In genomic region chr6:26054937-26055669, GRCh38 we compare ENCODE assay signal across 1 cellular context.
TF ChIP-seq lines count a peak whose summit lies in the region.

No MANE protein-coding gene starts in this region.

TF ChIP-seq in K562, 482 proteins besides CTCF, POLR2A, EP300 and RAD21 (continued from another document and continues in another):
- TF ChIP-seq, protein P1, sequence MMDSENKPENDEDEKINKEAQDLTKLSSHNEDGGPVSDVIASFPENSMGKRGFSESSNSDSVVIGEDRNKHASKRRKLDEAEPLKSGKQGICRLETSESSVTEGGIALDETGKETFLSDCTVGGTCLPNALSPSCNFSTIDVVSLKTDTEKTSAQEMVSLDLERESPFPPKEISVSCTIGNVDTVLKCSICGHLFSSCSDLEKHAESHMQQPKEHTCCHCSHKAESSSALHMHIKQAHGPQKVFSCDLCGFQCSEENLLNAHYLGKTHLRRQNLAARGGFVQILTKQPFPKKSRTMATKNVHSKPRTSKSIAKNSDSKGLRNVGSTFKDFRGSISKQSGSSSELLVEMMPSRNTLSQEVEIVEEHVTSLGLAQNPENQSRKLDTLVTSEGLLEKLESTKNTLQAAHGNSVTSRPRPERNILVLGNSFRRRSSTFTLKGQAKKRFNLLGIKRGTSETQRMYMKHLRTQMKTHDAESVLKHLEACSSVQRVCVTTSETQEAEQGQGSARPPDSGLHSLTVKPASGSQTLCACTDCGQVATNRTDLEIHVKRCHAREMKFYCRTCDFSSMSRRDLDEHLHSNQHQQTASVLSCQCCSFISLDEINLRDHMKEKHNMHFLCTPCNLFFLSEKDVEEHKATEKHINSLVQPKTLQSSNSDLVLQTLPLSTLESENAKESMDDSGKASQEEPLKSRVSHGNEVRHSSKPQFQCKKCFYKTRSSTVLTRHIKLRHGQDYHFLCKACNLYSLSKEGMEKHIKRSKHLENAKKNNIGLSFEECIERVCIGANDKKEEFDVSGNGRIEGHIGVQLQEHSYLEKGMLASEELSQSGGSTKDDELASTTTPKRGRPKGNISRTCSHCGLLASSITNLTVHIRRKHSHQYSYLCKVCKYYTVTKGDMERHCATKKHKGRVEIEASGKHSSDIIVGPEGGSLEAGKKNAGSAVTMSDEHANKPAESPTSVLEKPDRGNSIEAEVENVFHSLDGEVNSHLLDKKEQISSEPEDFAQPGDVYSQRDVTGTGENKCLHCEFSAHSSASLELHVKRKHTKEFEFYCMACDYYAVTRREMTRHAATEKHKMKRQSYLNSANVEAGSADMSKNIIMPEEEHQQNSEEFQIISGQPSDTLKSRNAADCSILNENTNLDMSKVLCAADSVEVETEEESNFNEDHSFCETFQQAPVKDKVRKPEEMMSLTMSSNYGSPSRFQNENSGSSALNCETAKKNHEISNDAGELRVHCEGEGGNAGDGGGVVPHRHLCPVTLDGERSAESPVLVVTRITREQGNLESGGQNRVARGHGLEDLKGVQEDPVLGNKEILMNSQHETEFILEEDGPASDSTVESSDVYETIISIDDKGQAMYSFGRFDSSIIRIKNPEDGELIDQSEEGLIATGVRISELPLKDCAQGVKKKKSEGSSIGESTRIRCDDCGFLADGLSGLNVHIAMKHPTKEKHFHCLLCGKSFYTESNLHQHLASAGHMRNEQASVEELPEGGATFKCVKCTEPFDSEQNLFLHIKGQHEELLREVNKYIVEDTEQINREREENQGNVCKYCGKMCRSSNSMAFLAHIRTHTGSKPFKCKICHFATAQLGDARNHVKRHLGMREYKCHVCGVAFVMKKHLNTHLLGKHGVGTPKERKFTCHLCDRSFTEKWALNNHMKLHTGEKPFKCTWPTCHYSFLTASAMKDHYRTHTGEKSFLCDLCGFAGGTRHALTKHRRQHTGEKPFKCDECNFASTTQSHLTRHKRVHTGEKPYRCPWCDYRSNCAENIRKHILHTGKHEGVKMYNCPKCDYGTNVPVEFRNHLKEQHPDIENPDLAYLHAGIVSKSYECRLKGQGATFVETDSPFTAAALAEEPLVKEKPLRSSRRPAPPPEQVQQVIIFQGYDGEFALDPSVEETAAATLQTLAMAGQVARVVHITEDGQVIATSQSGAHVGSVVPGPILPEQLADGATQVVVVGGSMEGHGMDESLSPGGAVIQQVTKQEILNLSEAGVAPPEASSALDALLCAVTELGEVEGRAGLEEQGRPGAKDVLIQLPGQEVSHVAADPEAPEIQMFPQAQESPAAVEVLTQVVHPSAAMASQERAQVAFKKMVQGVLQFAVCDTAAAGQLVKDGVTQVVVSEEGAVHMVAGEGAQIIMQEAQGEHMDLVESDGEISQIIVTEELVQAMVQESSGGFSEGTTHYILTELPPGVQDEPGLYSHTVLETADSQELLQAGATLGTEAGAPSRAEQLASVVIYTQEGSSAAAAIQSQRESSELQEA (IDR thresholded peaks at IDR 0.05; ENCODE audit: low read depth) = no peak
- TF ChIP-seq ZNF239 (CRISPR knock-in tag; IDR thresholded peaks at IDR 0.05) (no peak), SMARCB1 (IDR thresholded peaks at IDR 0.05; ENCODE audit: insufficient read length, low read depth) (no peak), USF1 (CRISPR knock-in tag; IDR thresholded peaks at IDR 0.05) (no peak), HCFC1 (IDR thresholded peaks at IDR 0.05; ENCODE audit: low read depth, low read length) (0 out of 2 replicates have a peak, but pooled peaks have one; percentile 24), TCF15 (CRISPR knock-in tag; IDR thresholded peaks at IDR 0.05) (no peak; the same call in 1 of the 2 replicates), HMG20A (CRISPR knock-in tag; conservative IDR thresholded peaks at IDR 0.05) (peak; percentile 25; the same call in 1 of the 2 replicates), HNRNPLL (IDR thresholded peaks at IDR 0.05; ENCODE audit: low read depth, low read length, poor library complexity, severe bottlenecking) (no peak), RB1 (IDR thresholded peaks at IDR 0.05; ENCODE audit: low read depth) (peak; percentile 67; the same call in 1 of the 2 replicates), EP400 (IDR thresholded peaks at IDR 0.05) (no peak; the same call in none of the 2 replicates), HDGF (IDR thresholded peaks at IDR 0.05) (no peak), MECOM (CRISPR knock-in tag; IDR thresholded peaks at IDR 0.05) (no peak; the same call in 1 of the 2 replicates), KAT2B (IDR thresholded peaks at IDR 0.05; ENCODE audit: low read depth, low read length) (no peak), TARDBP (IDR thresholded peaks at IDR 0.05) (no peak), HLTF (IDR thresholded peaks at IDR 0.05) (no peak), RBFOX2 (IDR thresholded peaks at IDR 0.05; ENCODE audit: low read depth, low read length) (no peak), KLF13 (tag; IDR thresholded peaks at IDR 0.05; ENCODE audit: borderline replicate concordance, low read depth) (no peak), PHB (CRISPR knock-in tag; IDR thresholded peaks at IDR 0.05) (peak; percentile 98), CHD2 (IDR thresholded peaks at IDR 0.05; ENCODE audit: low read depth, low read length) (peak; percentile 49; the same call in 1 of the 2 replicates), BRCA1 (IDR thresholded peaks at IDR 0.05) (no peak), BRCA1 (CRISPR knock-in tag; IDR thresholded peaks at IDR 0.05) (no peak), ZNF830 (CRISPR knock-in tag; IDR thresholded peaks at IDR 0.05) (peak; percentile 97), SMARCA5 (IDR thresholded peaks at IDR 0.05) (no peak), NFATC3 (IDR thresholded peaks at IDR 0.05) (no peak), KLF1 (tag; IDR thresholded peaks at IDR 0.05) (no peak), FOXJ2 (tag; IDR thresholded peaks at IDR 0.05) (peak; percentile 13; the same call in 1 of the 2 replicates), TFAM (CRISPR knock-in tag; conservative IDR thresholded peaks at IDR 0.05) (no peak), ZZZ3 (IDR thresholded peaks at IDR 0.05) (no peak), TAF9B (IDR thresholded peaks at IDR 0.05; ENCODE audit: partially characterized antibody) (peak; percentile 48), ZNF184 (CRISPR knock-in tag; IDR thresholded peaks at IDR 0.05) (no peak), MTF1 (CRISPR knock-in tag; IDR thresholded peaks at IDR 0.05; ENCODE audit: borderline replicate concordance) (no peak), TEAD4 (IDR thresholded peaks at IDR 0.05; ENCODE audit: low read length) (peak; percentile 68), TEAD4 (CRISPR knock-in tag; IDR thresholded peaks at IDR 0.05; ENCODE audit: borderline replicate concordance) (0 out of 2 replicates have a peak, but pooled peaks have one; percentile 27), OTX1 (CRISPR knock-in tag; IDR thresholded peaks at IDR 0.05) (peak; percentile 98), ARID2 (IDR thresholded peaks at IDR 0.05) (no peak), PBX2 (CRISPR knock-in tag; IDR thresholded peaks at IDR 0.05; ENCODE audit: low read depth) (no peak), PBX2 (tag; conservative IDR thresholded peaks at IDR 0.05; ENCODE audit: low read depth) (0 out of 2 replicates have a peak, but pooled peaks have one; percentile 31), HSF4 (CRISPR knock-in tag; IDR thresholded peaks at IDR 0.05; ENCODE audit: borderline replicate concordance) (0 out of 2 replicates have a peak, but pooled peaks have one; percentile 38), TCFL5 (CRISPR knock-in tag; conservative IDR thresholded peaks at IDR 0.05) (peak; percentile 40), ZNF561 (CRISPR knock-in tag; conservative IDR thresholded peaks at IDR 0.05) (peak; percentile 83; the same call in 1 of the 2 replicates), ZNF212 (CRISPR knock-in tag; IDR thresholded peaks at IDR 0.05) (peak; percentile 33)
- TF ChIP-seq, protein P2, sequence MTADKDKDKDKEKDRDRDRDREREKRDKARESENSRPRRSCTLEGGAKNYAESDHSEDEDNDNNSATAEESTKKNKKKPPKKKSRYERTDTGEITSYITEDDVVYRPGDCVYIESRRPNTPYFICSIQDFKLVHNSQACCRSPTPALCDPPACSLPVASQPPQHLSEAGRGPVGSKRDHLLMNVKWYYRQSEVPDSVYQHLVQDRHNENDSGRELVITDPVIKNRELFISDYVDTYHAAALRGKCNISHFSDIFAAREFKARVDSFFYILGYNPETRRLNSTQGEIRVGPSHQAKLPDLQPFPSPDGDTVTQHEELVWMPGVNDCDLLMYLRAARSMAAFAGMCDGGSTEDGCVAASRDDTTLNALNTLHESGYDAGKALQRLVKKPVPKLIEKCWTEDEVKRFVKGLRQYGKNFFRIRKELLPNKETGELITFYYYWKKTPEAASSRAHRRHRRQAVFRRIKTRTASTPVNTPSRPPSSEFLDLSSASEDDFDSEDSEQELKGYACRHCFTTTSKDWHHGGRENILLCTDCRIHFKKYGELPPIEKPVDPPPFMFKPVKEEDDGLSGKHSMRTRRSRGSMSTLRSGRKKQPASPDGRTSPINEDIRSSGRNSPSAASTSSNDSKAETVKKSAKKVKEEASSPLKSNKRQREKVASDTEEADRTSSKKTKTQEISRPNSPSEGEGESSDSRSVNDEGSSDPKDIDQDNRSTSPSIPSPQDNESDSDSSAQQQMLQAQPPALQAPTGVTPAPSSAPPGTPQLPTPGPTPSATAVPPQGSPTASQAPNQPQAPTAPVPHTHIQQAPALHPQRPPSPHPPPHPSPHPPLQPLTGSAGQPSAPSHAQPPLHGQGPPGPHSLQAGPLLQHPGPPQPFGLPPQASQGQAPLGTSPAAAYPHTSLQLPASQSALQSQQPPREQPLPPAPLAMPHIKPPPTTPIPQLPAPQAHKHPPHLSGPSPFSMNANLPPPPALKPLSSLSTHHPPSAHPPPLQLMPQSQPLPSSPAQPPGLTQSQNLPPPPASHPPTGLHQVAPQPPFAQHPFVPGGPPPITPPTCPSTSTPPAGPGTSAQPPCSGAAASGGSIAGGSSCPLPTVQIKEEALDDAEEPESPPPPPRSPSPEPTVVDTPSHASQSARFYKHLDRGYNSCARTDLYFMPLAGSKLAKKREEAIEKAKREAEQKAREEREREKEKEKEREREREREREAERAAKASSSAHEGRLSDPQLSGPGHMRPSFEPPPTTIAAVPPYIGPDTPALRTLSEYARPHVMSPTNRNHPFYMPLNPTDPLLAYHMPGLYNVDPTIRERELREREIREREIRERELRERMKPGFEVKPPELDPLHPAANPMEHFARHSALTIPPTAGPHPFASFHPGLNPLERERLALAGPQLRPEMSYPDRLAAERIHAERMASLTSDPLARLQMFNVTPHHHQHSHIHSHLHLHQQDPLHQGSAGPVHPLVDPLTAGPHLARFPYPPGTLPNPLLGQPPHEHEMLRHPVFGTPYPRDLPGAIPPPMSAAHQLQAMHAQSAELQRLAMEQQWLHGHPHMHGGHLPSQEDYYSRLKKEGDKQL (CRISPR knock-in tag; IDR thresholded peaks at IDR 0.05; ENCODE audit: borderline replicate concordance) = no peak
- TF ChIP-seq, protein P3, sequence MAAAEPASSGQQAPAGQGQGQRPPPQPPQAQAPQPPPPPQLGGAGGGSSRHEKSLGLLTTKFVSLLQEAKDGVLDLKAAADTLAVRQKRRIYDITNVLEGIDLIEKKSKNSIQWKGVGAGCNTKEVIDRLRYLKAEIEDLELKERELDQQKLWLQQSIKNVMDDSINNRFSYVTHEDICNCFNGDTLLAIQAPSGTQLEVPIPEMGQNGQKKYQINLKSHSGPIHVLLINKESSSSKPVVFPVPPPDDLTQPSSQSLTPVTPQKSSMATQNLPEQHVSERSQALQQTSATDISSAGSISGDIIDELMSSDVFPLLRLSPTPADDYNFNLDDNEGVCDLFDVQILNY (CRISPR knock-in tag; IDR thresholded peaks at IDR 0.05) = no peak; the same call in 1 of the 2 replicates
- TF ChIP-seq, protein P4, sequence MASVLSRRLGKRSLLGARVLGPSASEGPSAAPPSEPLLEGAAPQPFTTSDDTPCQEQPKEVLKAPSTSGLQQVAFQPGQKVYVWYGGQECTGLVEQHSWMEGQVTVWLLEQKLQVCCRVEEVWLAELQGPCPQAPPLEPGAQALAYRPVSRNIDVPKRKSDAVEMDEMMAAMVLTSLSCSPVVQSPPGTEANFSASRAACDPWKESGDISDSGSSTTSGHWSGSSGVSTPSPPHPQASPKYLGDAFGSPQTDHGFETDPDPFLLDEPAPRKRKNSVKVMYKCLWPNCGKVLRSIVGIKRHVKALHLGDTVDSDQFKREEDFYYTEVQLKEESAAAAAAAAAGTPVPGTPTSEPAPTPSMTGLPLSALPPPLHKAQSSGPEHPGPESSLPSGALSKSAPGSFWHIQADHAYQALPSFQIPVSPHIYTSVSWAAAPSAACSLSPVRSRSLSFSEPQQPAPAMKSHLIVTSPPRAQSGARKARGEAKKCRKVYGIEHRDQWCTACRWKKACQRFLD (CRISPR knock-in tag; IDR thresholded peaks at IDR 0.05) = peak; percentile 59
- TF ChIP-seq, protein P5, sequence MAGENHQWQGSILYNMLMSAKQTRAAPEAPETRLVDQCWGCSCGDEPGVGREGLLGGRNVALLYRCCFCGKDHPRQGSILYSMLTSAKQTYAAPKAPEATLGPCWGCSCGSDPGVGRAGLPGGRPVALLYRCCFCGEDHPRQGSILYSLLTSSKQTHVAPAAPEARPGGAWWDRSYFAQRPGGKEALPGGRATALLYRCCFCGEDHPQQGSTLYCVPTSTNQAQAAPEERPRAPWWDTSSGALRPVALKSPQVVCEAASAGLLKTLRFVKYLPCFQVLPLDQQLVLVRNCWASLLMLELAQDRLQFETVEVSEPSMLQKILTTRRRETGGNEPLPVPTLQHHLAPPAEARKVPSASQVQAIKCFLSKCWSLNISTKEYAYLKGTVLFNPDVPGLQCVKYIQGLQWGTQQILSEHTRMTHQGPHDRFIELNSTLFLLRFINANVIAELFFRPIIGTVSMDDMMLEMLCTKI (IDR thresholded peaks at IDR 0.05; ENCODE audit: partially characterized antibody) = no peak
